In the genomic region with DNA sequence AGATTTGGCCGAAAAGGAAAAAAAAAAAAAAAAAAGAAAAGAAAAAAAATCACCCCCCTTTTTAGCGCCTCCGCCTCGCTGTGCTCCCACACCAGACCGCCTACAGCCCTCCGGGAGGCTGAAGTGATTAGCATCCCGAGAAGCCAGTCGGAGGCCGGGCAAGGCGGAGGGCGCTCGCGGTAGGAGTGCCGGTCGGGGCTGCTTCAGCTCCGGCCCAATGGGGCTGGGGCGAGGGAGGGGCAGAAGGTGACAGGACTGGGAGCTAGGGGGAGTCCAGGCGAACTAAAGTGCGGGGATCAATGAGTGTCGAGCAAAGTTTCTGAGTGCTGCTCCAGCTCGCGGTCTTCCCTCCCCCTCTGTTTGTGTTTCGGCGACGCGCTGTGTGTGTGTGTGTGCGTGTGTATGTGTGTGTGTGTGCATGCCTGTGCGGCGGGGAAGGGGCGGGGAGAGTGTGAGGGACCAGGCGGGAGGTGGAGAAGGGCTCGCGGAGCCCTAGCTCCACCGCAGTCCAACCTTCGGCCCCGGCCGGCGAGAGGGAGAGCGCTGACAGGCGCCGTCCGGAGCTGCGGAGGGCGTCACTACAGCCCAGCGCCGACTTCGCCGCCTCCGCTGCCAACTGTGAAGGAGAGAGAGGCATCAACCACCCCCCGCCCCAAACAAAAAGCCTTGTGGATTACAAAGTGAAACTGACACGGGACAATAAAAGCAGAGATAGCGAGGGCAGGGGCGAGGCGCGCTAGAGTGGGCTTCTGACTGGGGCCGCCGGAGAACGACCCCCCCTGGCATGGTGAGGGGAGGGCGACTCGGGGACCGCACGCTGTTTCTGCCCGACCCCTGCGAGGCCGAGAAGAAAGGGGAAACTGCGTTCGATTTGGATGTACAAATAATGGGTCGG, we compare ENCODE assay signal across 1 cellular context.
TF ChIP-seq lines count a peak whose summit lies in the region.

TSS of gene FAT4 (plus strand) at position 280 of the 895 bp plus-strand sequence. CDS start 1,457 bp downstream, outside the sequence.

TF ChIP-seq in HepG2, 621 proteins besides CTCF, POLR2A, EP300 and RAD21 (continued from another document and continues in another):
- peak; percentile 12; the same call in 1 of the 2 replicates for TF ChIP-seq NKX3-1 (CRISPR knock-in tag; IDR thresholded peaks at IDR 0.05)
- TF ChIP-seq ZNF484 (CRISPR knock-in tag; IDR thresholded peaks at IDR 0.05; ENCODE audit: borderline replicate concordance, low read depth), result no peak
- TF ChIP-seq SYNCRIP (IDR thresholded peaks at IDR 0.05; ENCODE audit: insufficient read depth, low read depth, low read length), result no peak
- TF ChIP-seq ZNF746 (CRISPR knock-in tag; IDR thresholded peaks at IDR 0.05), result peak; percentile 91
- TF ChIP-seq ZNF644 (CRISPR knock-in tag; IDR thresholded peaks at IDR 0.05; ENCODE audit: low read depth), result no peak
- no peak for TF ChIP-seq RERE (CRISPR knock-in tag; IDR thresholded peaks at IDR 0.05; ENCODE audit: low read depth)
- TF ChIP-seq GZF1 (CRISPR knock-in tag; IDR thresholded peaks at IDR 0.05), result no peak; the same call in 1 of the 2 replicates
- no peak for TF ChIP-seq ZNF264 (CRISPR knock-in tag; IDR thresholded peaks at IDR 0.05)
- peak; percentile 68 for TF ChIP-seq ZNF205 (CRISPR knock-in tag; IDR thresholded peaks at IDR 0.05)
- TF ChIP-seq ZNF558 (CRISPR knock-in tag; IDR thresholded peaks at IDR 0.05; ENCODE audit: borderline replicate concordance), result peak; percentile 78; the same call in 1 of the 2 replicates
- TF ChIP-seq KMT2B (CRISPR knock-in tag; IDR thresholded peaks at IDR 0.05), result peak; percentile 60; the same call in 1 of the 2 replicates
- TF ChIP-seq ZNF275 (CRISPR knock-in tag; IDR thresholded peaks at IDR 0.05; ENCODE audit: borderline replicate concordance), result no peak
- no peak for TF ChIP-seq MIER2 (CRISPR knock-in tag; IDR thresholded peaks at IDR 0.05)
- peak; percentile 59; the same call in 1 of the 2 replicates for TF ChIP-seq SP5 (CRISPR knock-in tag; IDR thresholded peaks at IDR 0.05; ENCODE audit: borderline replicate concordance, low read depth)
- no peak; the same call in 1 of the 2 replicates for TF ChIP-seq IRF2 (CRISPR knock-in tag; IDR thresholded peaks at IDR 0.05)
- no peak for TF ChIP-seq NPAS2 (CRISPR knock-in tag; IDR thresholded peaks at IDR 0.05; ENCODE audit: borderline replicate concordance)
- TF ChIP-seq, protein P1, sequence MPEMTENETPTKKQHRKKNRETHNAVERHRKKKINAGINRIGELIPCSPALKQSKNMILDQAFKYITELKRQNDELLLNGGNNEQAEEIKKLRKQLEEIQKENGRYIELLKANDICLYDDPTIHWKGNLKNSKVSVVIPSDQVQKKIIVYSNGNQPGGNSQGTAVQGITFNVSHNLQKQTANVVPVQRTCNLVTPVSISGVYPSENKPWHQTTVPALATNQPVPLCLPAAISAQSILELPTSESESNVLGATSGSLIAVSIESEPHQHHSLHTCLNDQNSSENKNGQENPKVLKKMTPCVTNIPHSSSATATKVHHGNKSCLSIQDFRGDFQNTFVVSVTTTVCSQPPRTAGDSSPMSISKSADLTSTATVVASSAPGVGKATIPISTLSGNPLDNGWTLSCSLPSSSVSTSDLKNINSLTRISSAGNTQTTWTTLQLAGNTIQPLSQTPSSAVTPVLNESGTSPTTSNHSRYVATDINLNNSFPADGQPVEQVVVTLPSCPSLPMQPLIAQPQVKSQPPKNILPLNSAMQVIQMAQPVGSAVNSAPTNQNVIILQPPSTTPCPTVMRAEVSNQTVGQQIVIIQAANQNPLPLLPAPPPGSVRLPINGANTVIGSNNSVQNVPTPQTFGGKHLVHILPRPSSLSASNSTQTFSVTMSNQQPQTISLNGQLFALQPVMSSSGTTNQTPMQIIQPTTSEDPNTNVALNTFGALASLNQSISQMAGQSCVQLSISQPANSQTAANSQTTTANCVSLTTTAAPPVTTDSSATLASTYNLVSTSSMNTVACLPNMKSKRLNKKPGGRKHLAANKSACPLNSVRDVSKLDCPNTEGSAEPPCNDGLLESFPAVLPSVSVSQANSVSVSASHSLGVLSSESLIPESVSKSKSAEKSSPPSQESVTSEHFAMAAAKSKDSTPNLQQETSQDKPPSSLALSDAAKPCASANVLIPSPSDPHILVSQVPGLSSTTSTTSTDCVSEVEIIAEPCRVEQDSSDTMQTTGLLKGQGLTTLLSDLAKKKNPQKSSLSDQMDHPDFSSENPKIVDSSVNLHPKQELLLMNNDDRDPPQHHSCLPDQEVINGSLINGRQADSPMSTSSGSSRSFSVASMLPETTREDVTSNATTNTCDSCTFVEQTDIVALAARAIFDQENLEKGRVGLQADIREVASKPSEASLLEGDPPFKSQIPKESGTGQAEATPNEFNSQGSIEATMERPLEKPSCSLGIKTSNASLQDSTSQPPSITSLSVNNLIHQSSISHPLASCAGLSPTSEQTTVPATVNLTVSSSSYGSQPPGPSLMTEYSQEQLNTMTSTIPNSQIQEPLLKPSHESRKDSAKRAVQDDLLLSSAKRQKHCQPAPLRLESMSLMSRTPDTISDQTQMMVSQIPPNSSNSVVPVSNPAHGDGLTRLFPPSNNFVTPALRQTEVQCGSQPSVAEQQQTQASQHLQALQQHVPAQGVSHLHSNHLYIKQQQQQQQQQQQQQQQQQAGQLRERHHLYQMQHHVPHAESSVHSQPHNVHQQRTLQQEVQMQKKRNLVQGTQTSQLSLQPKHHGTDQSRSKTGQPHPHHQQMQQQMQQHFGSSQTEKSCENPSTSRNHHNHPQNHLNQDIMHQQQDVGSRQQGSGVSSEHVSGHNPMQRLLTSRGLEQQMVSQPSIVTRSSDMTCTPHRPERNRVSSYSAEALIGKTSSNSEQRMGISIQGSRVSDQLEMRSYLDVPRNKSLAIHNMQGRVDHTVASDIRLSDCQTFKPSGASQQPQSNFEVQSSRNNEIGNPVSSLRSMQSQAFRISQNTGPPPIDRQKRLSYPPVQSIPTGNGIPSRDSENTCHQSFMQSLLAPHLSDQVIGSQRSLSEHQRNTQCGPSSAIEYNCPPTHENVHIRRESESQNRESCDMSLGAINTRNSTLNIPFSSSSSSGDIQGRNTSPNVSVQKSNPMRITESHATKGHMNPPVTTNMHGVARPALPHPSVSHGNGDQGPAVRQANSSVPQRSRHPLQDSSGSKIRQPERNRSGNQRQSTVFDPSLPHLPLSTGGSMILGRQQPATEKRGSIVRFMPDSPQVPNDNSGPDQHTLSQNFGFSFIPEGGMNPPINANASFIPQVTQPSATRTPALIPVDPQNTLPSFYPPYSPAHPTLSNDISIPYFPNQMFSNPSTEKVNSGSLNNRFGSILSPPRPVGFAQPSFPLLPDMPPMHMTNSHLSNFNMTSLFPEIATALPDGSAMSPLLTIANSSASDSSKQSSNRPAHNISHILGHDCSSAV (CRISPR knock-in tag; IDR thresholded peaks at IDR 0.05; ENCODE audit: borderline replicate concordance), result no peak
- TF ChIP-seq ZNF446 (CRISPR knock-in tag; IDR thresholded peaks at IDR 0.05), result 0 out of 2 replicates have a peak, but pooled peaks have one; percentile 24
- TF ChIP-seq RELA (CRISPR knock-in tag; IDR thresholded peaks at IDR 0.05), result no peak
- no peak for TF ChIP-seq NONO (IDR thresholded peaks at IDR 0.05)
- peak; percentile 94 for TF ChIP-seq NONO (CRISPR knock-in tag; conservative IDR thresholded peaks at IDR 0.05)
- TF ChIP-seq TBL1XR1 (IDR thresholded peaks at IDR 0.05; ENCODE audit: borderline replicate concordance, low read length, partially characterized antibody), result no peak
- peak; percentile 83; the same call in 1 of the 2 replicates for TF ChIP-seq HINFP (CRISPR knock-in tag; IDR thresholded peaks at IDR 0.05; ENCODE audit: low read depth)
- TF ChIP-seq DNMT1 (CRISPR knock-in tag; IDR thresholded peaks at IDR 0.05), result no peak
- TF ChIP-seq ZNF841 (CRISPR knock-in tag; IDR thresholded peaks at IDR 0.05; ENCODE audit: borderline replicate concordance), result no peak
- peak; percentile 78 for TF ChIP-seq ZNF574 (CRISPR knock-in tag; IDR thresholded peaks at IDR 0.05)
- no peak for TF ChIP-seq ZNF607 (CRISPR knock-in tag; IDR thresholded peaks at IDR 0.05; ENCODE audit: borderline replicate concordance)
- TF ChIP-seq, protein P2, sequence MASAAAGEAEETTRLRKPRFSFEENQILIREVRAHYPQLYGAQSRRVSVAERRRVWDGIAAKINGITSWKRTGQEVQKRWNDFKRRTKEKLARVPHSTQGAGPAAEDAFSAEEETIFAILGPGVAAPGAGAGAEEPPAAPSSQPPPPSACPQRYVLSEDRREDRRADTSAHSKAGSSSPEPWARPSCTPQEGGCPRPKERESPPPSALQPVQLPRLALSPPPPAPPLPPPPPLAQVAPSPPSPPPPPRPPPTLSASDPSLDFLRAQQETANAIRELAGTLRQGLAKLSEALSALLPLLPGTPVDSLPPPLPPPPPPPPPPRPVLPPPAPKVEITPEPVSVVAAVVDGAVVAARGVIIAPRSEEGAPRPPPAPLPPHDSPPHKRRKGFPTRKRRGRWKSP (CRISPR knock-in tag; IDR thresholded peaks at IDR 0.05), result peak; percentile 99; the same call in 1 of the 2 replicates
- TF ChIP-seq CAMTA2 (CRISPR knock-in tag; IDR thresholded peaks at IDR 0.05; ENCODE audit: borderline replicate concordance), result no peak
- TF ChIP-seq ZNF598 (CRISPR knock-in tag; IDR thresholded peaks at IDR 0.05; ENCODE audit: borderline replicate concordance), result no peak
- TF ChIP-seq NFKBIZ (CRISPR knock-in tag; IDR thresholded peaks at IDR 0.05), result no peak
